Comparison of ENCODE assay signal across 1 cellular context in the genomic region with DNA sequence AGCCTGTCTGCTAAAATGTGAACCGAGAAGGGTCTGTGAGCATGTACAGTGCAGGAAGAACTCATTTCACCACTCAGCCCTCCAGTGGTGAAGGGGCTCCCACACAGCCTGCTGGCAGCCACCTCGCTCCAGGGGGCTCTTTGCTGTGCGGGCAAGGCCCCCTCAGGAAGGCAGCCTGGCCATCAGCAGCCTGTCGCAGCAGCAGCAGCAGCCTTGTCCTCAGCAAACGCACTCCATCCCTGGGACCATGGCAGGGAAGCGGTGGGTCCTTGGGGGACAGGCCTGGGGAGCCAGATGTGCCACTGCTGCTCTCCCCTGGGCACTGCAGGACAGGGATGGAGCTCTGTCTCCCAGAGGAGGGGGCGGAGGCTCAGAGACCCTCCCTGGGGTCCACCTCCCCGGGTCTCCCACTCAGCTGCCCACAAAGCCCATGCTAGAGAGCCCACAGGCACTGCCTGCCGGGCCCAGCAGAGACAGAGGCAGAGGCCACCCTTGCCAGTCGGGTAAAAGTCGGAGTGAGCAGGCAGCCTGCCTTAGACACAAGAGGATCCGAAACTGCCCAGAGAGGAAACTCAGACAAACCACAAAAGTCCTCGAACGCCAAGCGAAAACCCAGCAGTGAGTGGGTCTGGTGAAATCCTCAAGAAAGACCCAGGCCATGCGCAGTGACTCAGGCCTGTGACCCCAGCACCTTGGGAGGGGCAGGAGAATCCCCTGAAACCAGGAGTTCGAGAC.
A peak's percentile ranks its signal among the peaks of the same experiment; 100 is the strongest.
TF ChIP-seq lines count a peak whose summit lies in the region.

No MANE protein-coding gene starts in this region.

TF ChIP-seq in GM12878, 131 proteins besides CTCF, POLR2A, EP300 and RAD21 (continued from another document):
- TF ChIP-seq ZNF274 (IDR thresholded peaks at IDR 0.05; ENCODE audit: insufficient read depth, insufficient read length) (no peak), SMAD1 (IDR thresholded peaks at IDR 0.05; ENCODE audit: low read depth, partially characterized antibody) (no peak), HDAC2 (IDR thresholded peaks at IDR 0.05) (no peak), IRF4 (IDR thresholded peaks at IDR 0.05; ENCODE audit: low read depth, low read length) (no peak), NR2C2 (IDR thresholded peaks at IDR 0.05; ENCODE audit: borderline replicate concordance, control insufficient read depth, insufficient read length, low read depth) (no peak), TCF7 (IDR thresholded peaks at IDR 0.05; ENCODE audit: borderline replicate concordance) (no peak), CHD4 (IDR thresholded peaks at IDR 0.05) (no peak), REST (IDR thresholded peaks at IDR 0.05; ENCODE audit: low read depth, low read length) (no peak), SRF (IDR thresholded peaks at IDR 0.05; ENCODE audit: low read depth in 2 of 2, low read length in 2 of 2) (no peak), ESRRA (IDR thresholded peaks at IDR 0.05; ENCODE audit: low read length) (no peak), TBL1XR1 (IDR thresholded peaks at IDR 0.05; ENCODE audit: low read depth, low read length) (no peak), EZH2 (IDR thresholded peaks at IDR 0.05; ENCODE audit: borderline replicate concordance, control insufficient read depth, low read depth, low read length) (no peak), SMARCA5 (IDR thresholded peaks at IDR 0.05) (no peak), BACH1 (IDR thresholded peaks at IDR 0.05; ENCODE audit: borderline replicate concordance) (no peak), EGR1 (IDR thresholded peaks at IDR 0.05; ENCODE audit: borderline replicate concordance in 1 of 2, low read depth in 2 of 2, low read length in 2 of 2) (no peak), JUND (IDR thresholded peaks at IDR 0.05; ENCODE audit: low read depth, low read length) (no peak), SUPT20H (IDR thresholded peaks at IDR 0.05; ENCODE audit: borderline replicate concordance, control insufficient read depth, low read depth, low read length) (no peak), ZNF622 (IDR thresholded peaks at IDR 0.05) (no peak), ASH2L (IDR thresholded peaks at IDR 0.05; ENCODE audit: borderline replicate concordance, low read depth) (no peak), NBN (IDR thresholded peaks at IDR 0.05) (peak; percentile 69; the same call in 1 of the 2 replicates), POLR2AphosphoS5 (IDR thresholded peaks at IDR 0.05; ENCODE audit: low read length) (no peak), POU2F2 (IDR thresholded peaks at IDR 0.05; ENCODE audit: borderline replicate concordance, low read depth, low read length) (no peak), ZNF217 (IDR thresholded peaks at IDR 0.05) (no peak)
- TF ChIP-seq, protein P1, sequence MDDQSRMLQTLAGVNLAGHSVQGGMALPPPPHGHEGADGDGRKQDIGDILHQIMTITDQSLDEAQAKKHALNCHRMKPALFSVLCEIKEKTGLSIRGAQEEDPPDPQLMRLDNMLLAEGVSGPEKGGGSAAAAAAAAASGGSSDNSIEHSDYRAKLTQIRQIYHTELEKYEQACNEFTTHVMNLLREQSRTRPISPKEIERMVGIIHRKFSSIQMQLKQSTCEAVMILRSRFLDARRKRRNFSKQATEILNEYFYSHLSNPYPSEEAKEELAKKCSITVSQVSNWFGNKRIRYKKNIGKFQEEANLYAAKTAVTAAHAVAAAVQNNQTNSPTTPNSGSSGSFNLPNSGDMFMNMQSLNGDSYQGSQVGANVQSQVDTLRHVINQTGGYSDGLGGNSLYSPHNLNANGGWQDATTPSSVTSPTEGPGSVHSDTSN (IDR thresholded peaks at IDR 0.05; ENCODE audit: insufficient replicate concordance, low read depth, low read length) = no peak
- TF ChIP-seq, protein P2, sequence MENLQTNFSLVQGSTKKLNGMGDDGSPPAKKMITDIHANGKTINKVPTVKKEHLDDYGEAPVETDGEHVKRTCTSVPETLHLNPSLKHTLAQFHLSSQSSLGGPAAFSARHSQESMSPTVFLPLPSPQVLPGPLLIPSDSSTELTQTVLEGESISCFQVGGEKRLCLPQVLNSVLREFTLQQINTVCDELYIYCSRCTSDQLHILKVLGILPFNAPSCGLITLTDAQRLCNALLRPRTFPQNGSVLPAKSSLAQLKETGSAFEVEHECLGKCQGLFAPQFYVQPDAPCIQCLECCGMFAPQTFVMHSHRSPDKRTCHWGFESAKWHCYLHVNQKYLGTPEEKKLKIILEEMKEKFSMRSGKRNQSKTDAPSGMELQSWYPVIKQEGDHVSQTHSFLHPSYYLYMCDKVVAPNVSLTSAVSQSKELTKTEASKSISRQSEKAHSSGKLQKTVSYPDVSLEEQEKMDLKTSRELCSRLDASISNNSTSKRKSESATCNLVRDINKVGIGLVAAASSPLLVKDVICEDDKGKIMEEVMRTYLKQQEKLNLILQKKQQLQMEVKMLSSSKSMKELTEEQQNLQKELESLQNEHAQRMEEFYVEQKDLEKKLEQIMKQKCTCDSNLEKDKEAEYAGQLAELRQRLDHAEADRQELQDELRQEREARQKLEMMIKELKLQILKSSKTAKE (IDR thresholded peaks at IDR 0.05; ENCODE audit: low read depth, poor library complexity, severe bottlenecking) = no peak
